In the genomic region with DNA sequence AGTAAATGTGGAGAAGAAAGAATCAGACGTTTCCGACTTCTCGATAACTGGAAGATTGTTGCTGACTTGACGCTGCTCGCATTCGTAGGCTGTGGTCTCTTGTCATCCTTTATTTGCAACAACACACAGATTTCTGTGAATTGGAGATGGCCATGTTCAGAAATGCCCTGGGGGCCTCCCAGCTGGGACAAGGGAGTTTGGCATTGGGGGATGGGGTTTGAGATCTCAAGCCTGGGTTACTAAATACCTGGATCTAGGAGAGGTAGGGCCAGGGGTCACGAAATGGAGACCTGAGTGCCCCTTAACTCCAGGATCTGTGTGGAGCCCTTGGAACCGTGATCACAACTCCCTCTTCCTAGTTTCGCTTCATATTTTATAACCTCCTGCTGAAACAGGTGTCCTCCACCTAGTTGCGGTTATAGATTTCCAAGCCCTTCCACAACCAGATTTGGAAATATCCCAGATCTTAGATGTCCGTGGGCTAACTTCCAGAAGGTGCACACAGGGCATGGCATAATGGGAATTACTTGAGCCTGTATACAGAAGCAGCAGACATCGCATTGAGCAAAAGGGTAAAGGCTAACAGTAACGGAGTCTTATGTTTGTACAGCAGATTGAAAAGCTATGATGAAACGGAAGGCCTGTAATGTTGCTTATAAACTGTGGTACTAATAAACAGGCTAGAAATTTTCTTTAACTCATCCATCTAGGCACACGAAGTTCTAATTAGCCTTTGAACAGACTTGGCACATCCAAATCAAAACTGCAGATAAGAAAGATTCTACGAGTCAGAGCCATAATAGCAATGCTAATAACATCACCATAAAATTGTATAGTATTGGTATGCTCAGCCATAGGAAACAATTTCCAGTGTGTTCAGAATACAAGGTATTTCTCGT, we compare ENCODE assay signal across 8 cellular contexts. TPM values are rescaled to one million over a fixed set of nuclear protein-coding genes. Genes with fewer than 3 reads are reported as not detected.
A peak's percentile ranks its signal among the peaks of the same experiment; 100 is the strongest.
DNase-seq lines count a peak whose midpoint lies in the region; ATAC-seq and TF ChIP-seq lines count a peak whose summit lies in the region.

No MANE protein-coding gene starts in this region.

- in situ Hi-C loops in Caki2 (cut with HindIII; ENCODE audit: low pct_unique_long_range_greater_than_20kb, low sequenced_read_pairs): no loop called here

- H3K27ac ChIP-seq in HUES6 (ENCODE audit: low read depth, low read length) (peak overlapping the region; percentile 8; the same call in 1 of the 2 replicates), uterus (peak overlapping the region; percentile 88 to 100)

- intact Hi-C loops in mucosa of descending colon (cut with DNase I, micrococcal nuclease): no loop called here
- intact Hi-C loops in uterus (cut with DNase I; ENCODE audit: low total_unique reads): no loop called here

- TF ChIP-seq CTCF in mucosa of descending colon (IDR thresholded peaks at IDR 0.05): no peak
- TF ChIP-seq CTCF in uterus (IDR thresholded peaks at IDR 0.05): no peak

- H3K4me3 ChIP-seq in HUES6 (ENCODE audit: low read depth, low read length) (peak overlapping the region; percentile 89), endocrine pancreas (ENCODE audit: control insufficient read depth, insufficient read depth, low read length) (peak overlapping the region; percentile 95), mucosa of descending colon (peak overlapping the region; percentile 95), uterus (peak overlapping the region; percentile 50 to 59)

- H3K9me3 ChIP-seq in HUES6 (ENCODE audit: control insufficient read depth, insufficient read depth, low read depth, low read length) (no peaks in the 10 kb centered on the region), endocrine pancreas (ENCODE audit: control insufficient read depth, low read length) (no peaks in the 10 kb centered on the region), mucosa of descending colon (no peaks in the 10 kb centered on the region), uterus (no peaks in the 10 kb centered on the region)

- H3K27me3 ChIP-seq in HUES6 (ENCODE audit: control insufficient read depth, insufficient read depth, low read length) (no peaks in the 10 kb centered on the region), endocrine pancreas (ENCODE audit: control insufficient read depth, insufficient read depth, low read length) (no peaks in the 10 kb centered on the region), uterus (no peaks in the 10 kb centered on the region)

- DNase-seq in Caki2 (ENCODE audit: low read depth): peak; percentile 19
- DNase-seq in activated CD4-positive, alpha-beta T cell treated with anti-CD3 and anti-CD28 coated beads for 4 hours: peak; percentile 11 to 18
- peak in 2 of 3 donors; percentile 51 to 52 for DNase-seq in mucosa of descending colon
- peak; percentile 26 to 27 for DNase-seq in uterus

- no peak for TF ChIP-seq POLR2A in uterus (IDR thresholded peaks at IDR 0.05)

- H3K36me3 ChIP-seq in HUES6 (ENCODE audit: control insufficient read depth, insufficient read depth, low read length): no peaks in the 10 kb centered on the region
- H3K36me3 ChIP-seq in endocrine pancreas (ENCODE audit: control insufficient read depth, insufficient read depth, low read length): no peaks in the 10 kb centered on the region
- H3K36me3 ChIP-seq in mucosa of descending colon (ENCODE audit: low read depth): no peaks in the 10 kb centered on the region
- H3K36me3 ChIP-seq in uterus: no peaks in the 10 kb centered on the region

- ATAC-seq in mucosa of descending colon (peak; percentile 16), HG02852 (IDR thresholded peaks at IDR 0.05; ENCODE audit: unreplicated experiment) (no peak), GM18517 (IDR thresholded peaks at IDR 0.05; ENCODE audit: unreplicated experiment) (no peak)

- peaks cover 7% of the 10 kb centered on the region for H3K4me1 ChIP-seq in HUES6 (ENCODE audit: control insufficient read depth, insufficient read depth, low read length)
- H3K4me1 ChIP-seq in endocrine pancreas (ENCODE audit: control insufficient read depth, insufficient read depth, low read length): peaks cover 8% of the 10 kb centered on the region
- H3K4me1 ChIP-seq in mucosa of descending colon (ENCODE audit: low read depth): peaks cover 19% of the 10 kb centered on the region
- peaks cover 0 to 5% of the 10 kb centered on the region in 2 donors for H3K4me1 ChIP-seq in uterus

- H3K9ac ChIP-seq in HUES6 (ENCODE audit: low read length) (peak overlapping the region; percentile 72), endocrine pancreas (ENCODE audit: control insufficient read depth, insufficient read depth, low read length) (peak overlapping the region; percentile 58)

RNA-seq across cellular contexts. Expression of a gene that starts 1.0 kb away (rescaled TPM):
- total RNA-seq in Caki2 (2014; rRNA removed; shearing (Covaris generic); ENCODE audit: low replicate concordance): 0.44 and 1.3 TPM in 2 replicates
- total RNA-seq in mucosa of descending colon: 10 to 100 TPM; 24.5 to 31.4 (median 26.7) TPM
- 10 to 100 TPM; 14.2 to 27.1 (median 21.4) TPM for total RNA-seq in uterus

RNA-seq across cellular contexts. Expression of a gene that starts 48.6 kb away (rescaled TPM):
- total RNA-seq in Caki2 (2014; rRNA removed; shearing (Covaris generic); ENCODE audit: low replicate concordance): 10.9 and 24.0 TPM in 2 replicates
- total RNA-seq in mucosa of descending colon (10 to 100 TPM; 74.4 to 99.1 (median 95.9) TPM), uterus (100 to 1,000 TPM in 2 of 4 donors, 10 to 100 TPM in 2; 90.5 to 171 (median 121) TPM)

RNA-seq across cellular contexts. Expression of a gene that starts 49.4 kb away (rescaled TPM):
- total RNA-seq in Caki2 (2014; rRNA removed; shearing (Covaris generic); ENCODE audit: low replicate concordance): 27.7 and 32.1 TPM in 2 replicates
- total RNA-seq in mucosa of descending colon (10 to 100 TPM; 58.7 to 82.6 (median 65.7) TPM), uterus (10 to 100 TPM; 11.5 to 81.8 (median 39.7) TPM)
